ENCODE assay signal across 16 cellular contexts in the genomic region with DNA sequence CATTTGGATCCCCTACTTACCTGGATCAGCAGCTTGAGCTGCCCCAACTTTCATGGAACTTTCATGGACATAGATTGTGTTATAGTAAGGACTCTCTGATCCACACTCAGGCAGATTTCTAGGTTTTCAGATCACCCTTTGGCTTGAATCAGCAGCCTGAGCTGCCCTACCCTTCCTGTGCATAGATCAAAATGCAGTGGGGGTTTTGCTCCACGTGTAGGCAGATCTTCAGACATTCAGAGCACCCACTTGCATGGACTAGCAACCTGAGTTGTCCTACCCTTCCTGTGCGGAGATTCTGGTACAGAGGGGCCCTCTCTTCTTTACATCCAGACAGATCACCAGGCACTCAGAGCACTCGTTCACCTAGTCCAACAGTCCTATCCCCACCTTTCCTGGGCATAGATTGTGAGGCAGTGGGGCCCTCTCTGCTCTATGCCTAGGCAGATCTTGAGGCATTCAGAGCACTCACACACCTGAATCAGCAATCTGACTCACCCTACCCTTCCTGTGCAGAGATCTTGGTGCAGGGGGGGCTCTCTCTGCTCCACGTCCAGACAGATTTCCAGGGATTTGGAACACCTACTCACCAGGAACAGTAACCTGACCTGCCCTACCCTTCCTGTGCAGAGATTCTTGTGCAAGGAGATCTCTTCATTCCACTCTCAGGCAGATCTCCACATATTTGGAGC.
A peak's percentile ranks its signal among the peaks of the same experiment; 100 is the strongest.
DNase-seq lines count a peak whose midpoint lies in the region; ATAC-seq and TF ChIP-seq lines count a peak whose summit lies in the region.
"Had no signal": no experiment of that assay in that cellular context is flagged by ENCODE, and none has a peak within 500 bp of the region (broad histone marks: within the 10 kb centered on the region; RNA-seq: fewer than 3 reads in every experiment).

No MANE protein-coding gene starts in this region.

- H3K9me3 ChIP-seq in stomach = no peaks in the 10 kb centered on the region

- no peak for TF ChIP-seq POLR2A in stomach (IDR thresholded peaks at IDR 0.05)

- H3K36me3 ChIP-seq in stomach = no peaks in the 10 kb centered on the region
- H3K36me3 ChIP-seq: BLaER1 had no signal

- POLR2A ChIA-PET in RWPE1 (lab: Yijun Ruan, JAX; ENCODE audit: low non-redundant PET) = no interaction called here

- H3K27ac ChIP-seq in RWPE1 (peak overlapping the region; percentile 53), stomach (no peak overlapping the region)
- H3K27ac ChIP-seq: BLaER1 had no signal

- CTCF ChIA-PET in RWPE1 (lab: Yijun Ruan, JAX) = interaction anchor here (0.6 kb wide), 1 partner anchor 380 kb away, joined by 3 read pairs; no protein-coding TSS in a partner anchor

- WGBS in stomach, 5 donors = 76 to 86% (median 81%) methylated on average over 4 of the region's 4 CpGs

- no peak for ATAC-seq in GM18907 (IDR thresholded peaks at IDR 0.05; ENCODE audit: unreplicated experiment)

- DNase-seq in HPDE6-E6E7 (ENCODE audit: extremely low spot score) (peak; percentile 8), RWPE1 (ENCODE audit: low spot score) (no peak), epithelial cell of esophagus (ENCODE audit: low read depth) (peak; percentile 87), kidney tubule cell (ENCODE audit: low spot score) (peak; percentile 20), stomach (no peak), kidney glomerular epithelial cell (lab: John Stamatoyannopoulos, UW) (no peak)
- no peak for DNase-seq in activated CD4-positive, alpha-beta T cell treated with anti-CD3 and anti-CD28 coated beads, Interleukin-2, amount 50 U/mL, for 4 hours
- DNase-seq: 8988T; CD4-positive, alpha-beta memory T cell; DMS153; DMS79; GDM1; GOT3; H7 had no signal

- TF ChIP-seq EP300 in stomach (IDR thresholded peaks at IDR 0.05) = no peak

- H3K27me3 ChIP-seq in stomach = no peaks in the 10 kb centered on the region
- H3K27me3 ChIP-seq: BLaER1 had no signal

- H3K4me1 ChIP-seq in stomach = no peaks in the 10 kb centered on the region
- H3K4me1 ChIP-seq: BLaER1 had no signal

- H3K4me3 ChIP-seq in epithelial cell of esophagus (ENCODE audit: low read length) = no peak overlapping the region
- no peak overlapping the region for H3K4me3 ChIP-seq in stomach
- H3K4me3 ChIP-seq: BLaER1 had no signal

- TF ChIP-seq CTCF in RWPE1 (conservative IDR thresholded peaks at IDR 0.05; ENCODE audit: low read depth) (no peak), epithelial cell of esophagus (IDR thresholded peaks at IDR 0.05; ENCODE audit: insufficient read depth, low read depth, low read length, missing control alignments) (no peak), stomach (IDR thresholded peaks at IDR 0.05) (no peak)

- intact Hi-C loops in stomach (cut with DNase I; ENCODE audit: low total_unique reads) = no loop called here

Comparison
In these comparisons a context has a peak if more than half of its experiments do, and no peak if none do; other contexts are left out.
1. DNase-seq: peak in HPDE6-E6E7 (single experiment), epithelial cell of esophagus (single experiment) and kidney tubule cell (single experiment); none in RWPE1 (single experiment), activated CD4-positive, alpha-beta T cell treated with anti-CD3 and anti-CD28 coated beads, Interleukin-2, amount 50 U/mL, for 4 hours (0 of 2), stomach (single experiment) and kidney glomerular epithelial cell (single experiment).